ENCODE assay signal across 9 cellular contexts in the genomic region with DNA sequence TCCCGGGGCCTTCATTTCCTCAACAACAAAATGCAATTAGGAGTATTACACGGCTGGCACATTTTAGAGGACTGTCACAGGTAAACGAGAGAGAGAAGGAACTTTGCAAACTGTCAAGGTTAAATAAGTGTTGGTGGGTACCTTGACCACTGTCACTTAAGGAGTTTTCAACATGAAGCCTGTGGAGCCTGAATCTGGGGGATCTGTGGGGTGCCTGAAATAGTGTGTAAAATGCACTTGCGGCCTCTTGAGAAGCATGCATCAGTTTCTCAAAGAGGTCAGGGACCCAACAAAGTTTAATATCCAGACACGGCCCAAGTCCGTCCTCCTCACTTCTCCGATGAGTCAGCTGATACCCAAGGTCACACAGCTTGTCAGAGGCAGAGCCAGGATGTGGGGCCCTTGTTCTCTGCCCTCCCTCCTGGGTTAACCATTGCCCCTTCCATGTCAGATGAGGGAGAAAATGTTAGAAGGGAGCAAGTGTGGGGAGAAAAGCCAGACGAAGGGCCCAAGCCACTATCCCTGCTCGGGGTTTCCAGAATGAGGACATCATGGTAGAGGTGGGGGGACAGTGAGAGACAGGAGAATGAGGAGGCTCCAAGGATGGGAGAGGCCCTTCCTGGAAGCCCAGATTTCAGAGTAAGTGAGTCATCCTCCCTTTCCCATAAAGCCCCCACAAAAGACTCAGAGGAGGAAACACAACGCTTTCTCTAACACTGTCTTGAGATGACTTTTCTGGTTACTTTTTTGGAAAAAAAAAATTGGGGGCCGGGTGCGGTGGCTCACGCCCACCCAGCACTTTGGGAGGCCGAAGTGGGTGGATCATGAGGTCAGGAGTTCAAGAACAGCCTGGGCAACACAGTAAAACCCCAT. TPM values are rescaled to one million over a fixed set of nuclear protein-coding genes. Genes with fewer than 3 reads are reported as not detected.
DNase-seq lines count a peak whose midpoint lies in the region; ATAC-seq, FAIRE-seq and TF ChIP-seq lines count a peak whose summit lies in the region.
"Had no signal": no experiment of that assay in that cellular context is flagged by ENCODE, and none has a peak within 500 bp of the region (broad histone marks: within the 10 kb centered on the region; RNA-seq: fewer than 3 reads in every experiment).

No MANE protein-coding gene starts in this region.

- peak overlapping the region; percentile 97 for H3K23ac ChIP-seq in IMR-90 (ENCODE audit: low read depth, low read length)

- H3K9me3 ChIP-seq in A549 (no peaks in the 10 kb centered on the region), IMR-90 (ENCODE audit: control insufficient read depth, insufficient read depth, low read length) (no peaks in the 10 kb centered on the region), mammary epithelial cell (replicated peaks; ENCODE audit: insufficient read depth, low read length) (no peaks in the 10 kb centered on the region)

- H3K14ac ChIP-seq in IMR-90 (replicated peaks; ENCODE audit: low read depth, low read length) = peak overlapping the region; percentile 95

- no peak for TF ChIP-seq EP300 in A549 (IDR thresholded peaks at IDR 0.05)

- H3K18ac ChIP-seq in IMR-90 (ENCODE audit: low read depth, low read length) = peak overlapping the region; percentile 56

- H3K9me1 ChIP-seq in IMR-90 (ENCODE audit: insufficient read depth, low read length) = peaks cover 16% of the 10 kb centered on the region

- DNase-seq in A549 (ENCODE audit: low read depth in 1 of 2, low spot score in 1 of 2) (peak in 1 of 2 experiments; percentile 45), IMR-90 (peak; percentile 84), mammary epithelial cell (peak; percentile 82), non-pigmented ciliary epithelial cell (ENCODE audit: low read depth) (peak; percentile 23), GM20000 (ENCODE audit: low spot score) (no peak), GF-D8 (lab: John Stamatoyannopoulos, UW) (no peak), Kasumi-1 (lab: John Stamatoyannopoulos, UW) (no peak), cerebellar cortex (ENCODE audit: low spot score) (no peak)
- DNase-seq: left ventricle myocardium superior had no signal

- peak overlapping the region; percentile 96 for H3K4ac ChIP-seq in IMR-90 (ENCODE audit: low read depth, low read length)

- H4K20me1 ChIP-seq in IMR-90 (ENCODE audit: insufficient read depth, low read length) (no peaks in the 10 kb centered on the region), mammary epithelial cell (ENCODE audit: insufficient read depth, low read length) (no peaks in the 10 kb centered on the region)

- in situ Hi-C loops in IMR-90 (cut with MboI; ENCODE audit: low sequenced_read_pairs) (no loop called here), mammary epithelial cell (cut with MboI; ENCODE audit: low sequenced_read_pairs in 2 of 2) (no loop called here)

- intact Hi-C loops in IMR-90 (cut with micrococcal nuclease) (no loop called here), mammary epithelial cell (cut with micrococcal nuclease) (no loop called here)

- peak overlapping the region; percentile 58; the same call in 1 of the 2 replicates for H3K56ac ChIP-seq in IMR-90 (ENCODE audit: extremely low read depth, insufficient read depth, low read length)

- H2AK5ac ChIP-seq in IMR-90 (ENCODE audit: low read depth, low read length) = peak overlapping the region; percentile 84

- no peaks in the 10 kb centered on the region for H3K79me2 ChIP-seq in mammary epithelial cell (ENCODE audit: insufficient read depth, low read length)

- 0 out of 2 replicates have a peak overlapping the region, but pooled peaks have one; percentile 12 for H3K9ac ChIP-seq in IMR-90 (ENCODE audit: low read depth, low read length)
- peak overlapping the region; percentile 56 for H3K9ac ChIP-seq in mammary epithelial cell (ENCODE audit: insufficient read depth, low read length)

- peak overlapping the region; percentile 72 to 97 for H4K8ac ChIP-seq in IMR-90 (ENCODE audit: low read depth in 2 of 2, low read length in 2 of 2)

- H3K27ac ChIP-seq in A549 (peak overlapping the region; percentile 75 to 85), IMR-90 (ENCODE audit: insufficient read depth, low read length) (peak overlapping the region; percentile 93), mammary epithelial cell (ENCODE audit: insufficient read depth, low read depth, low read length) (peak overlapping the region; percentile 90)

- 46% methylated on average over 14 of the region's 14 CpGs for WGBS in A549 (ENCODE audit: missing lambda C conversion rate)
- WGBS in IMR-90 (ENCODE audit: extremely low coverage in 2 of 2, insufficient read length in 1 of 2), 2 experiments = no CpG with 5 or more reads among the region's 14 CpGs
- WGBS in mammary epithelial cell (ENCODE audit: low coverage, missing lambda C conversion rate) = 72% methylated on average over 12 of the region's 14 CpGs

- BruUV-seq in IMR-90 (replicated peaks; lab: Mats Ljungman, UMichigan) (no TSS peak), mammary epithelial cell (replicated peaks; lab: Mats Ljungman, UMichigan) (TSS peak; percentile 90)

- H3K36me3 ChIP-seq in IMR-90 (ENCODE audit: control insufficient read depth, insufficient read depth, low read length) (no peaks in the 10 kb centered on the region; the same call in 1 of the 2 replicates), mammary epithelial cell (ENCODE audit: insufficient read depth, low read length) (peaks cover 4% of the 10 kb centered on the region)

- H4K5ac ChIP-seq in IMR-90 (ENCODE audit: low read depth, low read length) = peak overlapping the region; percentile 69

- H3K27me3 ChIP-seq in IMR-90 (ENCODE audit: control insufficient read depth, insufficient read depth, low read length) = no peaks in the 10 kb centered on the region
- no peaks in the 10 kb centered on the region for H3K27me3 ChIP-seq in mammary epithelial cell (ENCODE audit: insufficient read depth, low read length)

- H3K4me1 ChIP-seq in A549 (peaks cover 33% of the 10 kb centered on the region), IMR-90 (ENCODE audit: control insufficient read depth, insufficient read depth, low read length) (peaks cover 18% of the 10 kb centered on the region), mammary epithelial cell (ENCODE audit: insufficient read depth, low read length) (peaks cover 29% of the 10 kb centered on the region)

- H2BK5ac ChIP-seq in IMR-90 (ENCODE audit: low read depth, low read length, poor library complexity, severe bottlenecking) = peak overlapping the region; percentile 90

- 0 out of 4 replicates have a peak, but pooled peaks cover 0 to 4% of the 10 kb centered on the region in 2 experiments for H3K79me1 ChIP-seq in IMR-90 (ENCODE audit: low read depth in 1 of 2, low read length in 2 of 2)

- dilution Hi-C loops in IMR-90 (cut with HindIII; ENCODE audit: low sequenced_read_pairs, unreplicated experiment) = no loop called here
- dilution Hi-C loops in mammary epithelial cell (cut with HindIII; ENCODE audit: low sequenced_read_pairs) = no loop called here

- peak overlapping the region; percentile 98 for H2BK120ac ChIP-seq in IMR-90 (ENCODE audit: low read depth, low read length)

- TF ChIP-seq POLR2A in A549 (IDR thresholded peaks at IDR 0.05; ENCODE audit: low read length) = no peak
- TF ChIP-seq POLR2A in IMR-90 (IDR thresholded peaks at IDR 0.05; ENCODE audit: low read depth, low read length) = no peak

- H2AK9ac ChIP-seq in IMR-90 (replicated peaks; ENCODE audit: low read depth, low read length, poor library complexity) = peak overlapping the region; percentile 97

- H3K4me2 ChIP-seq in A549 = peak overlapping the region; percentile 52
- H3K4me2 ChIP-seq in IMR-90 (ENCODE audit: low read depth, low read length) = peak overlapping the region; percentile 39
- H3K4me2 ChIP-seq in mammary epithelial cell (ENCODE audit: insufficient read depth, low read depth, low read length) = peak overlapping the region; percentile 46

- CTCF ChIA-PET in A549 (lab: Yijun Ruan, JAX) = interaction anchor here (1.6 kb wide), 1 partner anchor 37 kb away, joined by 3 read pairs; no protein-coding TSS in a partner anchor
- CTCF ChIA-PET in IMR-90 (lab: Yijun Ruan, JAX) = interaction anchor here (1.3 kb wide), 1 partner anchor 64 kb away, joined by 4 read pairs; no protein-coding TSS in a partner anchor
- CTCF ChIA-PET in mammary epithelial cell (lab: Charles Lee; ENCODE audit: low non-redundant PET) = no interaction called here

- H3K4me3 ChIP-seq in A549 = no peak overlapping the region
- H3K4me3 ChIP-seq in IMR-90 (ENCODE audit: insufficient read depth, low read depth, low read length) = no peak overlapping the region
- no peak overlapping the region for H3K4me3 ChIP-seq in mammary epithelial cell (replicated peaks in 1 of 3; ENCODE audit: insufficient read depth in 1 of 3, low read depth in 2 of 3, low read length in 3 of 3)

- no peak for FAIRE-seq in A549 (lab: Jason Lieb, UNC)

- POLR2A ChIA-PET in A549 (lab: Yijun Ruan, JAX) = interaction anchor here (1.1 to 1.3 kb wide), 2 partner anchors 18 to 37 kb away, joined by 3 read pairs; no protein-coding TSS in a partner anchor
- POLR2A ChIA-PET in IMR-90 (lab: Charles Lee; ENCODE audit: unreplicated experiment) = no interaction called here

- peak overlapping the region; percentile 87 for H2BK20ac ChIP-seq in IMR-90 (ENCODE audit: low read depth, low read length)

- H2AFZ ChIP-seq in IMR-90 (replicated peaks; ENCODE audit: low read length, poor library complexity) (peak overlapping the region; percentile 87), mammary epithelial cell (ENCODE audit: low read depth, low read length) (peak overlapping the region; percentile 59)

- no peak for TF ChIP-seq CTCF in A549 (IDR thresholded peaks at IDR 0.05)
- no peak for TF ChIP-seq CTCF in IMR-90 (conservative IDR thresholded peaks at IDR 0.05; ENCODE audit: low read depth, low read length)
- TF ChIP-seq CTCF in mammary epithelial cell (conservative IDR thresholded peaks at IDR 0.05 in 1 of 2, IDR thresholded peaks at IDR 0.05 in 1 of 2; ENCODE audit: extremely low read depth in 1 of 2, insufficient read depth in 1 of 2, low read depth in 1 of 2, low read length in 2 of 2) = no peak
- TF ChIP-seq CTCF in GM20000 (IDR thresholded peaks at IDR 0.05; ENCODE audit: extremely low read depth, missing control alignments) = no peak

- ATAC-seq in A549 = peak; percentile 53 to 59; a peak in 5 of 6 replicates
- ATAC-seq in IMR-90 (ENCODE audit: low read depth) = peak; percentile 82

- TF ChIP-seq RAD21 in A549 (conservative IDR thresholded peaks at IDR 0.05 in 1 of 2, IDR thresholded peaks at IDR 0.05 in 1 of 2) (no peak), IMR-90 (IDR thresholded peaks at IDR 0.05; ENCODE audit: low read length) (no peak)

- peak overlapping the region; percentile 67; the same call in 1 of the 3 replicates for H2BK15ac ChIP-seq in IMR-90 (ENCODE audit: low read depth, low read length)

- peak overlapping the region; percentile 90 for H4K91ac ChIP-seq in IMR-90 (ENCODE audit: insufficient read depth, low read depth, low read length)

RNA-seq across cellular contexts. Expression of a gene that starts 42.2 kb away (rescaled TPM):
- polyA plus RNA-seq in A549 (2011; rRNA removed) (0.44 and 0.66 TPM in 2 replicates), A549 (2017; fragmentation: RNase III; extraction: RNeasy Plus Mini Kit Qiagen cat#74134 plus additional on column Dnase treatment) (0.58 to 1.1 TPM (median 0.96 TPM) in 3 replicates), IMR-90 (2012; rRNA removed) (1.7 and 1.8 TPM in 2 replicates), mammary epithelial cell (9.5 TPM)
- 0.71 and 1.1 TPM in 2 replicates for polyA plus RNA-seq in A549 (2012; cell fraction: cytosol; rRNA removed)
- 0.40 and 0.69 TPM in 2 replicates for polyA plus RNA-seq in A549 (2012; cell fraction: nucleus; rRNA removed)
- polyA minus RNA-seq in A549 (2011; rRNA and poly(A)+ RNA removed) = 1.1 and 1.3 TPM in 2 replicates
- total RNA-seq in IMR-90 (2012; rRNA removed) (0.72 and 1.1 TPM in 2 replicates), mammary epithelial cell (10 to 100 TPM; 10.3 to 42.4 TPM)
- 1.6 and 1.7 TPM in 2 replicates for polyA plus RNA-seq in IMR-90 (2012; cell fraction: cytosol; rRNA removed)
- polyA plus RNA-seq in IMR-90 (2012; cell fraction: nucleus; rRNA removed; ENCODE audit: low replicate concordance) = 3.0 and 3.3 TPM in 2 replicates
- polyA minus RNA-seq in mammary epithelial cell = 27.8 TPM

RNA-seq across cellular contexts. Expression of a gene that starts 49.9 kb away (rescaled TPM):
- polyA plus RNA-seq in A549 (2011; rRNA removed) (18.7 and 20.5 TPM in 2 replicates), A549 (2017; fragmentation: RNase III; extraction: RNeasy Plus Mini Kit Qiagen cat#74134 plus additional on column Dnase treatment) (13.3 to 14.0 TPM (median 13.4 TPM) in 3 replicates), IMR-90 (2012; rRNA removed) (14.3 and 21.0 TPM in 2 replicates), mammary epithelial cell (27.1 TPM)
- 31.2 and 38.1 TPM in 2 replicates for polyA plus RNA-seq in A549 (2012; cell fraction: cytosol; rRNA removed)
- polyA plus RNA-seq in A549 (2012; cell fraction: nucleus; rRNA removed) = 18.5 and 20.4 TPM in 2 replicates
- 40.0 and 64.7 TPM in 2 replicates for polyA minus RNA-seq in A549 (2011; rRNA and poly(A)+ RNA removed)
- total RNA-seq in IMR-90 (2012; rRNA removed) (19.7 and 22.8 TPM in 2 replicates), mammary epithelial cell (10 to 100 TPM; 12.8 to 23.5 TPM)
- 10.0 and 13.9 TPM in 2 replicates for polyA plus RNA-seq in IMR-90 (2012; cell fraction: cytosol; rRNA removed)
- polyA plus RNA-seq in IMR-90 (2012; cell fraction: nucleus; rRNA removed; ENCODE audit: low replicate concordance) = 15.2 and 21.3 TPM in 2 replicates
- polyA minus RNA-seq in mammary epithelial cell = 32.3 TPM

Comparison
In these comparisons a context has a peak if more than half of its experiments do, and no peak if none do; other contexts are left out.
1. DNase-seq: peak in IMR-90 (single experiment), mammary epithelial cell (single experiment) and non-pigmented ciliary epithelial cell (single experiment); none in GM20000 (single experiment), GF-D8 (single experiment), Kasumi-1 (0 of 2) and cerebellar cortex (single experiment).
2. Peak in every context shown above with its lines, with median percentiles within 50 percentile points of each other: H3K27ac ChIP-seq and H3K4me2 ChIP-seq.